ENCODE assay signal across 25 cellular contexts in genomic region chr1:119015547-119015946, GRCh38. TPM values are rescaled to one million over a fixed set of nuclear protein-coding genes. Genes with fewer than 3 reads are reported as not detected.
"Had no signal": no experiment of that assay in that cellular context is flagged by ENCODE, and none has a peak within 500 bp of the region (broad histone marks: within the 10 kb centered on the region; RNA-seq: fewer than 3 reads in every experiment).

No MANE protein-coding gene starts in this region.

- ATAC-seq: esophagus mucosa; gastrocnemius medialis; left ventricle myocardium superior; naive thymus-derived CD4-positive, alpha-beta T cell; sciatic nerve; stimulated activated memory B cell treated with anti-CD40 and anti-IgM and Interleukin-4, amounts not matched to agents 10 μg/mL and 1 μg/mL and 100 μg/mL, for 72 hours had no signal

- H3K4me3 ChIP-seq: gastrocnemius medialis, lung, prostate gland, spleen, tibial artery, upper lobe of left lung, uterus had no signal

- H3K9me3 ChIP-seq: gastrocnemius medialis, prostate gland, spleen, tibial artery, upper lobe of left lung, uterus had no signal

- H2AFZ ChIP-seq: parathyroid adenoma had no signal

- H3K4me1 Mint-ChIP-seq: nephron progenitor cell; stimulated activated memory B cell treated with anti-CD40 and anti-IgM and Interleukin-4, amounts not matched to agents 10 μg/mL and 1 μg/mL and 100 μg/mL, for 72 hours had no signal

- H3K27ac Mint-ChIP-seq: immature natural killer cell; naive thymus-derived CD4-positive, alpha-beta T cell; nephron progenitor cell; stimulated activated memory B cell treated with anti-CD40 and anti-IgM and Interleukin-4, amounts not matched to agents 10 μg/mL and 1 μg/mL and 100 μg/mL, for 72 hours; stimulated activated naive CD8-positive, alpha-beta T cell treated with anti-CD3 and anti-CD28 coated beads, Interleukin-15, Interleukin-2, amounts not matched to agents 100 ng/mL and 50 ng/mL, for 24 hours had no signal

- H3K4me1 ChIP-seq: gastrocnemius medialis, parathyroid adenoma, prostate gland, spleen, tibial artery, upper lobe of left lung, uterus had no signal

- FAIRE-seq: endometrium, keratinocyte had no signal

- H3K27me3 ChIP-seq: gastrocnemius medialis, tibial artery, upper lobe of left lung, uterus had no signal

- DNase-seq: effector memory CD4-positive, alpha-beta T cell; gastrocnemius medialis; glutamatergic neuron; immature natural killer cell; left ventricle myocardium superior; mesenchymal stem cell; midbrain; naive thymus-derived CD4-positive, alpha-beta T cell; nephron progenitor cell; spleen; stimulated activated CD4-positive, alpha-beta T cell treated with anti-CD3 and anti-CD28 coated beads, Interleukin-15, amount 100 ng/mL, for 24 hours; stimulated activated CD4-positive, alpha-beta T cell treated with anti-CD3 and anti-CD28 coated beads, Interleukin-1b, Interleukin-23, amount 100 ng/mL, for 48 hours; stimulated activated CD4-positive, alpha-beta T cell treated with anti-CD3 and anti-CD28 coated beads, Interleukin-4, amount 100 ng/mL, for 24 hours; tibial artery; upper lobe of left lung; uterus had no signal

- H3K79me2 ChIP-seq: parathyroid adenoma had no signal

- H3K9ac ChIP-seq: parathyroid adenoma had no signal

- H3K27ac ChIP-seq: gastrocnemius medialis, parathyroid adenoma, prostate gland, spleen, tibial artery, upper lobe of left lung, uterus had no signal

- H3K4me3 Mint-ChIP-seq: immature natural killer cell; naive thymus-derived CD4-positive, alpha-beta T cell; nephron progenitor cell; stimulated activated memory B cell treated with anti-CD40 and anti-IgM and Interleukin-4, amounts not matched to agents 10 μg/mL and 1 μg/mL and 100 μg/mL, for 72 hours; stimulated activated naive CD8-positive, alpha-beta T cell treated with anti-CD3 and anti-CD28 coated beads, Interleukin-15, Interleukin-2, amounts not matched to agents 100 ng/mL and 50 ng/mL, for 24 hours had no signal

- H3K36me3 ChIP-seq: gastrocnemius medialis, prostate gland, upper lobe of left lung, uterus had no signal

- H3K9me3 Mint-ChIP-seq: stimulated activated memory B cell treated with anti-CD40 and anti-IgM and Interleukin-4, amounts not matched to agents 10 μg/mL and 1 μg/mL and 100 μg/mL, for 72 hours had no signal

RNA-seq across cellular contexts. Expression of gene TBX15, which starts 27.4 kb away (rescaled TPM):
- total RNA-seq: esophagus mucosa; naive thymus-derived CD4-positive, alpha-beta T cell had no signal
- polyA plus RNA-seq: immature natural killer cell; keratinocyte; naive thymus-derived CD4-positive, alpha-beta T cell had no signal
